1 cellular context compared by ENCODE assay signal in the genomic region with DNA sequence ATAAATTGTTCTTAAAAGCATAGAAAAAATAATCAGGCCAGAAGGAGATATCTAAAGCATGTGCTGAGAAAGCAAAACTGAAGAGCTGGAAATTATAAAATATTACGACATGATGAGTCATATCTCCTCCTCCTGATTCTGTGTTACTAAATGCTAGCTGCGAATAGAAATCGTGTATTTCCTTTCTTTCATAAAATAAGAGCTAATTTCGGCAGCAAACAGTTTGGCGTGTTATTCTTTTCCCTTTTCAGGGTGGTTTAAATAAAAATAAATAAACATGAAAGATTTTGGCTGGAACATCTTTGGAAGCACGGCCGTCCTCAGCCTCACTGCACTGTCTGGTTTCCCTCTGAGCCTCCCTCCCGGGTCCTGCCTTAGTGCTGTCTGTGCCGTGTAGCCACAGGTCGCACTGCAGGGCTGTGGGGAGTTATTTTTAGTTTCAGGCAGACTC.
TF ChIP-seq lines count a peak whose summit lies in the region.

No MANE protein-coding gene starts in this region.

TF ChIP-seq in HEK293, 187 proteins besides CTCF, POLR2A, EP300 and RAD21 (continued from another document and continues in another):
- TF ChIP-seq, protein P1, sequence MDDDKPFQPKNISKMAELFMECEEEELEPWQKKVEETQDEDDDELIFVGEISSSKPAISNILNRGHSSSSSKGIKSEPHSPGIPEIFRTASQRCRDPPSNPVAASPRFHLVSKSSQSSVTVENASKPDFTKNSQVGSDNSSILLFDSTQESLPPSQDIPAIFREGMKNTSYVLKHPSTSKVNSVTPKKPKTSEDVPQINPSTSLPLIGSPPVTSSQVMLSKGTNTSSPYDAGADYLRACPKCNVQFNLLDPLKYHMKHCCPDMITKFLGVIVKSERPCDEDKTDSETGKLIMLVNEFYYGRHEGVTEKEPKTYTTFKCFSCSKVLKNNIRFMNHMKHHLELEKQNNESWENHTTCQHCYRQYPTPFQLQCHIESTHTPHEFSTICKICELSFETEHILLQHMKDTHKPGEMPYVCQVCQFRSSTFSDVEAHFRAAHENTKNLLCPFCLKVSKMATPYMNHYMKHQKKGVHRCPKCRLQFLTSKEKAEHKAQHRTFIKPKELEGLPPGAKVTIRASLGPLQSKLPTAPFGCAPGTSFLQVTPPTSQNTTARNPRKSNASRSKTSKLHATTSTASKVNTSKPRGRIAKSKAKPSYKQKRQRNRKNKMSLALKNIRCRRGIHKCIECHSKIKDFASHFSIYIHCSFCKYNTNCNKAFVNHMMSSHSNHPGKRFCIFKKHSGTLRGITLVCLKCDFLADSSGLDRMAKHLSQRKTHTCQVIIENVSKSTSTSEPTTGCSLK (tag by site-specific recombination; IDR thresholded peaks at IDR 0.05): no peak
- TF ChIP-seq ZNF514 (tag by site-specific recombination; IDR thresholded peaks at IDR 0.05) (no peak), ZNF664 (tag by site-specific recombination; IDR thresholded peaks at IDR 0.05) (no peak), ZNF561 (tag by site-specific recombination; IDR thresholded peaks at IDR 0.05; ENCODE audit: borderline replicate concordance) (no peak), ZNF623 (tag by site-specific recombination; IDR thresholded peaks at IDR 0.05) (no peak), TRIM28 (IDR thresholded peaks at IDR 0.05; ENCODE audit: borderline replicate concordance, low read length) (no peak), GLIS1 (tag by site-specific recombination; IDR thresholded peaks at IDR 0.05) (no peak), IKZF3 (tag by site-specific recombination; IDR thresholded peaks at IDR 0.05) (no peak), ZNF26 (tag by site-specific recombination; IDR thresholded peaks at IDR 0.05) (no peak), ZNF174 (tag by site-specific recombination; IDR thresholded peaks at IDR 0.05) (no peak), ZNF366 (tag by site-specific recombination; conservative IDR thresholded peaks at IDR 0.05) (0 out of 2 replicates have a peak, but pooled peaks have one; percentile 34), ZNF785 (tag by site-specific recombination; IDR thresholded peaks at IDR 0.05) (no peak), ZNF433 (tag by site-specific recombination; IDR thresholded peaks at IDR 0.05; ENCODE audit: low read depth) (no peak), ZNF311 (tag by site-specific recombination; IDR thresholded peaks at IDR 0.05; ENCODE audit: borderline replicate concordance) (no peak), SALL2 (tag by site-specific recombination; IDR thresholded peaks at IDR 0.05; ENCODE audit: borderline replicate concordance) (no peak), ZNF600 (tag by site-specific recombination; IDR thresholded peaks at IDR 0.05) (no peak), ZNF23 (tag by site-specific recombination; IDR thresholded peaks at IDR 0.05; ENCODE audit: borderline replicate concordance) (no peak), ZNF677 (tag by site-specific recombination; IDR thresholded peaks at IDR 0.05) (no peak), SP7 (tag by site-specific recombination; IDR thresholded peaks at IDR 0.05) (peak; percentile 55), ZBTB20 (tag by site-specific recombination; IDR thresholded peaks at IDR 0.05) (peak; percentile 56; the same call in 1 of the 2 replicates), SETDB1 (IDR thresholded peaks at IDR 0.05; ENCODE audit: insufficient read length, low read length) (no peak), ELK4 (IDR thresholded peaks at IDR 0.05; ENCODE audit: borderline replicate concordance, low read depth, low read length) (no peak), ZEB2 (tag by site-specific recombination; IDR thresholded peaks at IDR 0.05) (0 out of 2 replicates have a peak, but pooled peaks have one; percentile 34), ZNF184 (tag by site-specific recombination; IDR thresholded peaks at IDR 0.05) (peak; percentile 23; the same call in 1 of the 2 replicates), OSR2 (tag by site-specific recombination; IDR thresholded peaks at IDR 0.05) (no peak), ZNF157 (tag by site-specific recombination; IDR thresholded peaks at IDR 0.05) (no peak), ZSCAN4 (tag by site-specific recombination; IDR thresholded peaks at IDR 0.05) (no peak), ZNF510 (tag by site-specific recombination; IDR thresholded peaks at IDR 0.05; ENCODE audit: insufficient replicate concordance) (no peak), ZNF626 (tag by site-specific recombination; IDR thresholded peaks at IDR 0.05) (no peak), ZNF473 (tag by site-specific recombination; IDR thresholded peaks at IDR 0.05) (no peak), ZNF214 (tag by site-specific recombination; IDR thresholded peaks at IDR 0.05; ENCODE audit: borderline replicate concordance) (no peak), ZNF10 (tag by site-specific recombination; IDR thresholded peaks at IDR 0.05) (0 out of 2 replicates have a peak, but pooled peaks have one; percentile 5), ZNF580 (tag by site-specific recombination; IDR thresholded peaks at IDR 0.05) (no peak), ZIC2 (tag by site-specific recombination; IDR thresholded peaks at IDR 0.05) (peak; percentile 33; the same call in 1 of the 2 replicates), GLI2 (tag by site-specific recombination; IDR thresholded peaks at IDR 0.05; ENCODE audit: borderline replicate concordance, low read depth) (no peak), ZNF560 (tag by site-specific recombination; IDR thresholded peaks at IDR 0.05; ENCODE audit: borderline replicate concordance) (no peak), ZNF302 (tag by site-specific recombination; IDR thresholded peaks at IDR 0.05; ENCODE audit: low read depth) (no peak), MZF1 (tag by site-specific recombination; IDR thresholded peaks at IDR 0.05; ENCODE audit: borderline replicate concordance) (no peak), KLF8 (tag by site-specific recombination; IDR thresholded peaks at IDR 0.05) (no peak), ZNF544 (tag by site-specific recombination; IDR thresholded peaks at IDR 0.05) (no peak), ZBTB17 (tag by site-specific recombination; IDR thresholded peaks at IDR 0.05) (peak; percentile 49; the same call in 1 of the 2 replicates), ZNF248 (tag by site-specific recombination; IDR thresholded peaks at IDR 0.05) (no peak), ZNF792 (tag by site-specific recombination; IDR thresholded peaks at IDR 0.05) (no peak), ZNF138 (tag by site-specific recombination; IDR thresholded peaks at IDR 0.05; ENCODE audit: borderline replicate concordance) (no peak), ZNF335 (tag by site-specific recombination; conservative IDR thresholded peaks at IDR 0.05) (peak; percentile 72), ZNF19 (tag by site-specific recombination; IDR thresholded peaks at IDR 0.05; ENCODE audit: low read depth) (no peak), ZNF621 (tag by site-specific recombination; IDR thresholded peaks at IDR 0.05) (no peak), ZNF549 (tag by site-specific recombination; IDR thresholded peaks at IDR 0.05) (no peak), ZBTB21 (tag by site-specific recombination; IDR thresholded peaks at IDR 0.05) (peak; percentile 53; the same call in 1 of the 2 replicates), ZNF830 (tag by site-specific recombination; IDR thresholded peaks at IDR 0.05; ENCODE audit: low read depth) (no peak), ZNF223 (tag by site-specific recombination; IDR thresholded peaks at IDR 0.05) (no peak)
- TF ChIP-seq, protein P2, sequence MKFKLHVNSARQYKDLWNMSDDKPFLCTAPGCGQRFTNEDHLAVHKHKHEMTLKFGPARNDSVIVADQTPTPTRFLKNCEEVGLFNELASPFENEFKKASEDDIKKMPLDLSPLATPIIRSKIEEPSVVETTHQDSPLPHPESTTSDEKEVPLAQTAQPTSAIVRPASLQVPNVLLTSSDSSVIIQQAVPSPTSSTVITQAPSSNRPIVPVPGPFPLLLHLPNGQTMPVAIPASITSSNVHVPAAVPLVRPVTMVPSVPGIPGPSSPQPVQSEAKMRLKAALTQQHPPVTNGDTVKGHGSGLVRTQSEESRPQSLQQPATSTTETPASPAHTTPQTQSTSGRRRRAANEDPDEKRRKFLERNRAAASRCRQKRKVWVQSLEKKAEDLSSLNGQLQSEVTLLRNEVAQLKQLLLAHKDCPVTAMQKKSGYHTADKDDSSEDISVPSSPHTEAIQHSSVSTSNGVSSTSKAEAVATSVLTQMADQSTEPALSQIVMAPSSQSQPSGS (tag by site-specific recombination; IDR thresholded peaks at IDR 0.05; ENCODE audit: low read depth): no peak
- TF ChIP-seq, protein P3, sequence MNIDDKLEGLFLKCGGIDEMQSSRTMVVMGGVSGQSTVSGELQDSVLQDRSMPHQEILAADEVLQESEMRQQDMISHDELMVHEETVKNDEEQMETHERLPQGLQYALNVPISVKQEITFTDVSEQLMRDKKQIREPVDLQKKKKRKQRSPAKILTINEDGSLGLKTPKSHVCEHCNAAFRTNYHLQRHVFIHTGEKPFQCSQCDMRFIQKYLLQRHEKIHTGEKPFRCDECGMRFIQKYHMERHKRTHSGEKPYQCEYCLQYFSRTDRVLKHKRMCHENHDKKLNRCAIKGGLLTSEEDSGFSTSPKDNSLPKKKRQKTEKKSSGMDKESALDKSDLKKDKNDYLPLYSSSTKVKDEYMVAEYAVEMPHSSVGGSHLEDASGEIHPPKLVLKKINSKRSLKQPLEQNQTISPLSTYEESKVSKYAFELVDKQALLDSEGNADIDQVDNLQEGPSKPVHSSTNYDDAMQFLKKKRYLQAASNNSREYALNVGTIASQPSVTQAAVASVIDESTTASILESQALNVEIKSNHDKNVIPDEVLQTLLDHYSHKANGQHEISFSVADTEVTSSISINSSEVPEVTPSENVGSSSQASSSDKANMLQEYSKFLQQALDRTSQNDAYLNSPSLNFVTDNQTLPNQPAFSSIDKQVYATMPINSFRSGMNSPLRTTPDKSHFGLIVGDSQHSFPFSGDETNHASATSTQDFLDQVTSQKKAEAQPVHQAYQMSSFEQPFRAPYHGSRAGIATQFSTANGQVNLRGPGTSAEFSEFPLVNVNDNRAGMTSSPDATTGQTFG (tag by site-specific recombination; IDR thresholded peaks at IDR 0.05; ENCODE audit: borderline replicate concordance): no peak
- TF ChIP-seq, protein P4, sequence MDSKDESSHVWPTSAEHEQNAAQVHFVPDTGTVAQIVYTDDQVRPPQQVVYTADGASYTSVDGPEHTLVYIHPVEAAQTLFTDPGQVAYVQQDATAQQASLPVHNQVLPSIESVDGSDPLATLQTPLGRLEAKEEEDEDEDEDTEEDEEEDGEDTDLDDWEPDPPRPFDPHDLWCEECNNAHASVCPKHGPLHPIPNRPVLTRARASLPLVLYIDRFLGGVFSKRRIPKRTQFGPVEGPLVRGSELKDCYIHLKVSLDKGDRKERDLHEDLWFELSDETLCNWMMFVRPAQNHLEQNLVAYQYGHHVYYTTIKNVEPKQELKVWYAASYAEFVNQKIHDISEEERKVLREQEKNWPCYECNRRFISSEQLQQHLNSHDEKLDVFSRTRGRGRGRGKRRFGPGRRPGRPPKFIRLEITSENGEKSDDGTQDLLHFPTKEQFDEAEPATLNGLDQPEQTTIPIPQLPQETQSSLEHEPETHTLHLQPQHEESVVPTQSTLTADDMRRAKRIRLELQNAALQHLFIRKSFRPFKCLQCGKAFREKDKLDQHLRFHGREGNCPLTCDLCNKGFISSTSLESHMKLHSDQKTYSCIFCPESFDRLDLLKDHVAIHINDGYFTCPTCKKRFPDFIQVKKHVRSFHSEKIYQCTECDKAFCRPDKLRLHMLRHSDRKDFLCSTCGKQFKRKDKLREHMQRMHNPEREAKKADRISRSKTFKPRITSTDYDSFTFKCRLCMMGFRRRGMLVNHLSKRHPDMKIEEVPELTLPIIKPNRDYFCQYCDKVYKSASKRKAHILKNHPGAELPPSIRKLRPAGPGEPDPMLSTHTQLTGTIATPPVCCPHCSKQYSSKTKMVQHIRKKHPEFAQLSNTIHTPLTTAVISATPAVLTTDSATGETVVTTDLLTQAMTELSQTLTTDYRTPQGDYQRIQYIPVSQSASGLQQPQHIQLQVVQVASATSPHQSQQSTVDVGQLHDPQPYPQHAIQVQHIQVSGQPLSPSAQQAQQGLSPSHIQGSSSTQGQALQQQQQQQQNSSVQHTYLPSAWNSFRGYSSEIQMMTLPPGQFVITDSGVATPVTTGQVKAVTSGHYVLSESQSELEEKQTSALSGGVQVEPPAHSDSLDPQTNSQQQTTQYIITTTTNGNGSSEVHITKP (tag by site-specific recombination; IDR thresholded peaks at IDR 0.05): peak; percentile 59
